Comparison of ENCODE assay signal across 17 cellular contexts in the genomic region with DNA sequence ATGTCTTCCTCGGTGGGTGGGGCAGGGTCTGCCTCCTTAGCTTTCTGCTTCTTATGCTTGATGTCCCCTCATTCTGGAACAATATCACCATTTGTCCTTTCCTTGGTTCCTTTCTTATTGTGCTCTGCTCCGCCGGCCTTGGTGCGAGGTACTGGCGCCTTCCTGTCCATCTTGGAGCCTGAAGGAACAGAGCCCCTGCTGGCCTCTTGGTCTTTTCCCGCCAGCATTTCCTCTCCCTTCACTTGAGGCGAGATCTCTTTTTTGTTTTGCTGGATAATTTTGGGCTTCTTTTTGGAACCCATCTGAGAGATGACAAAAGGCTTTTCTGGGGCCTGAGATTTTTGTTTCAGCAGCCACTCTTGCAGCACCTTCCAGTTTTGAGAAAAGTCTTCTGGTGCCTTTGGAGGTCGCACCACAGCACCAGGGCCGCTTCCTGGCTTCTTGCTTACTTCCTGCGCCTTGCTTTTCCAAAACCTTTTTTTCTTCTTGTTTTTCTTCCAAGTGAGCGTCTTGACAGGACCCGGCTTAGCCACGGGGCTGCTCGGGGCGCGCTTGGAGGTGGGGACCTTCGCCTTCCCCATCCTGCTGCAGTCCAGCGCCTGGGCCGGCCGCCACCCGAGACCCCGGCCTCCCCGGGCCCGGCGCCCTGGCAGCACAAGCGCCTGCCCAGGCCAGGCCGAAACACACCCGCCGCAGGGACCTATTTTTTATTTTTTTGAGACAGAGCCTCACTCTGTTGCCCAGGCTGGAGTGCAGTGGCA.
DNase-seq lines count a peak whose midpoint lies in the region; ATAC-seq and TF ChIP-seq lines count a peak whose summit lies in the region.
"Had no signal": no experiment of that assay in that cellular context is flagged by ENCODE, and none has a peak within 500 bp of the region (broad histone marks: within the 10 kb centered on the region; RNA-seq: fewer than 3 reads in every experiment).

No MANE protein-coding gene starts in this region.

- H3K36me3 ChIP-seq in RWPE2 (ENCODE audit: low read depth) (no peaks in the 10 kb centered on the region), transverse colon (no peaks in the 10 kb centered on the region)
- H3K36me3 ChIP-seq: SJSA1 had no signal

- H3K4me3 Mint-ChIP-seq in osteocyte (ENCODE audit: unreplicated experiment): no peak overlapping the region
- H3K4me3 Mint-ChIP-seq: CD4-positive, alpha-beta T cell had no signal

- ATAC-seq in Right ventricle myocardium superior (ENCODE audit: poor library complexity) (no peak), left ventricle myocardium superior (no peak), RWPE2 (ENCODE audit: low read depth) (no peak), HG02938 (IDR thresholded peaks at IDR 0.05; ENCODE audit: unreplicated experiment) (no peak)
- ATAC-seq: PC-3 had no signal

- no peak overlapping the region for H3K4me3 ChIP-seq in RWPE2 (ENCODE audit: severe bottlenecking)
- H3K4me3 ChIP-seq in transverse colon: no peak overlapping the region
- H3K4me3 ChIP-seq: SJSA1 had no signal

- H3K27ac ChIP-seq in RWPE2 (ENCODE audit: poor library complexity, severe bottlenecking) (no peak overlapping the region), transverse colon (no peak overlapping the region)
- H3K27ac ChIP-seq: SJSA1 had no signal

- TF ChIP-seq CTCF in RWPE2 (IDR thresholded peaks at IDR 0.05; ENCODE audit: poor library complexity, severe bottlenecking) (no peak), osteocyte (IDR thresholded peaks at IDR 0.05) (no peak), transverse colon (IDR thresholded peaks at IDR 0.05) (no peak)

- H3K4me1 ChIP-seq in RWPE2 (ENCODE audit: insufficient read depth, poor library complexity, severe bottlenecking) (peaks cover 18% of the 10 kb centered on the region), transverse colon (peaks cover 0 to 4% (median 0%) of the 10 kb centered on the region in 4 donors)

- H3K36me3 Mint-ChIP-seq in osteocyte (ENCODE audit: unreplicated experiment): peaks cover 2% of the 10 kb centered on the region

- H3K9me3 ChIP-seq in RWPE2 (ENCODE audit: severe bottlenecking) (no peaks in the 10 kb centered on the region), transverse colon (no peaks in the 10 kb centered on the region)
- H3K9me3 ChIP-seq: SJSA1 had no signal

- 97 to 98% methylated on average over 19 to 29 of the region's 29 CpGs for WGBS in transverse colon (ENCODE audit: low coverage in 1 of 2), 2 donors

- no peak for TF ChIP-seq POLR2A in transverse colon (IDR thresholded peaks at IDR 0.05)

- in situ Hi-C loops in transverse colon (cut with MboI; ENCODE audit: low pct_ligation_motif_present in 1 of 4, low pct_unique_long_range_greater_than_20kb in 1 of 4, low sequenced_read_pairs in 3 of 4): no loop called here

- H3K27ac Mint-ChIP-seq in osteocyte (ENCODE audit: unreplicated experiment): no peak overlapping the region
- H3K27ac Mint-ChIP-seq: CD4-positive, alpha-beta T cell had no signal

- H3K4me1 Mint-ChIP-seq in osteocyte (ENCODE audit: unreplicated experiment): peaks cover 15% of the 10 kb centered on the region

- no peak for TF ChIP-seq EP300 in transverse colon (IDR thresholded peaks at IDR 0.05; ENCODE audit: low read depth)

- peaks cover 19% of the 10 kb centered on the region for H3K9me3 Mint-ChIP-seq in osteocyte (ENCODE audit: unreplicated experiment)

- intact Hi-C loops in Right ventricle myocardium superior (cut with DNase I) (no loop called here), left ventricle myocardium superior (cut with micrococcal nuclease) (no loop called here), transverse colon (cut with DNase I; ENCODE audit: low total_unique reads) (no loop called here)

- peaks cover 4% of the 10 kb centered on the region for H3K27me3 Mint-ChIP-seq in osteocyte (ENCODE audit: unreplicated experiment)
- H3K27me3 Mint-ChIP-seq: CD4-positive, alpha-beta T cell had no signal

- H3K27me3 ChIP-seq in RWPE2 (ENCODE audit: insufficient read depth, poor library complexity, severe bottlenecking): no peaks in the 10 kb centered on the region
- H3K27me3 ChIP-seq in transverse colon: no peaks in the 10 kb centered on the region
- H3K27me3 ChIP-seq: SJSA1 had no signal

- peak; percentile 4 for DNase-seq in Right ventricle myocardium superior
- no peak for DNase-seq in left ventricle myocardium superior
- peak; percentile 48 for DNase-seq in RWPE2 (ENCODE audit: low spot score)
- DNase-seq in osteocyte (ENCODE audit: extremely low spot score, unreplicated experiment): peak; percentile 51
- DNase-seq in transverse colon: peak; percentile 6
- DNase-seq in dermis blood vessel endothelial cell: no peak
- no peak for DNase-seq in DMS114 treated with DMSO at 0.1 percent for 48 hours (lab: John Stamatoyannopoulos, UW; ENCODE audit: unreplicated experiment)
- DNase-seq: ACHN; CD4-positive, alpha-beta T cell; DMS53; KG1; NCI-H146; NCI-H2081; NCI-H748 treated with DMSO at 0.1 percent for 48 hours; PC-3 had no signal

Comparison
In these comparisons a context has a peak if more than half of its experiments do, and no peak if none do; other contexts are left out.
1. DNase-seq: peak in Right ventricle myocardium superior (single experiment), RWPE2 (single experiment), osteocyte (single experiment) and transverse colon (single experiment); none in left ventricle myocardium superior (single experiment), dermis blood vessel endothelial cell (single experiment) and DMS114 treated with DMSO at 0.1 percent for 48 hours (single experiment).